In genomic region chr10:100362570-100363496, GRCh38 we compare ENCODE assay signal across 13 cellular contexts. TPM values are rescaled to one million over a fixed set of nuclear protein-coding genes. Genes with fewer than 3 reads are reported as not detected.
DNase-seq lines count a peak whose midpoint lies in the region; ATAC-seq and TF ChIP-seq lines count a peak whose summit lies in the region.
"Had no signal": no experiment of that assay in that cellular context is flagged by ENCODE, and none has a peak within 500 bp of the region (broad histone marks: within the 10 kb centered on the region; RNA-seq: fewer than 3 reads in every experiment).

No MANE protein-coding gene starts in this region.

- H3K9me3 Mint-ChIP-seq in T-helper 2 cell treated with Interferon-gamma antibody and Interleukin-4, amounts not matched to agents 5 μg/mL and 100 μg/mL, for 36 hours = no peaks in the 10 kb centered on the region
- H3K9me3 Mint-ChIP-seq in stimulated activated memory B cell treated with anti-CD40 and anti-IgM and Interleukin-4, amounts not matched to agents 10 μg/mL and 1 μg/mL and 100 μg/mL, for 72 hours = no peaks in the 10 kb centered on the region

- peak; percentile 66 for ATAC-seq in left lobe of liver
- ATAC-seq in stimulated activated memory B cell treated with anti-CD40 and anti-IgM and Interleukin-4, amounts not matched to agents 10 μg/mL and 1 μg/mL and 100 μg/mL, for 72 hours = peak; percentile 8

- CTCF ChIA-PET in OCI-LY7 (lab: Charles Lee; ENCODE audit: unreplicated experiment) = no interaction called here

- H3K4me1 Mint-ChIP-seq in T-helper 2 cell treated with Interferon-gamma antibody and Interleukin-4, amounts not matched to agents 5 μg/mL and 100 μg/mL, for 36 hours (ENCODE audit: low read depth) = peaks cover 30% of the 10 kb centered on the region
- peaks cover 6% of the 10 kb centered on the region for H3K4me1 Mint-ChIP-seq in stimulated activated memory B cell treated with anti-CD40 and anti-IgM and Interleukin-4, amounts not matched to agents 10 μg/mL and 1 μg/mL and 100 μg/mL, for 72 hours

- no peaks in the 10 kb centered on the region for H3K27me3 Mint-ChIP-seq in T-helper 2 cell treated with Interferon-gamma antibody and Interleukin-4, amounts not matched to agents 5 μg/mL and 100 μg/mL, for 36 hours (ENCODE audit: low read depth)
- H3K27me3 Mint-ChIP-seq in stimulated activated memory B cell treated with anti-CD40 and anti-IgM and Interleukin-4, amounts not matched to agents 10 μg/mL and 1 μg/mL and 100 μg/mL, for 72 hours = peaks cover 12% of the 10 kb centered on the region

- H3K27ac ChIP-seq in OCI-LY7 (ENCODE audit: low read depth, low read length, poor library complexity, severe bottlenecking) = no peak overlapping the region
- H3K27ac ChIP-seq: ascending aorta, HL-60 had no signal

- no peak for TF ChIP-seq CTCF in OCI-LY7 (conservative IDR thresholded peaks at IDR 0.05; ENCODE audit: low read length)

- H3K4me1 ChIP-seq in OCI-LY7 (ENCODE audit: insufficient read depth, low read length, poor library complexity, severe bottlenecking) = no peaks in the 10 kb centered on the region

- no peaks in the 10 kb centered on the region for H3K9me2 ChIP-seq in OCI-LY7 (ENCODE audit: insufficient read depth, low read length)
- H3K9me2 ChIP-seq: SK-N-SH had no signal

- no TSS peak for BruUV-seq in OCI-LY7 (replicated peaks; lab: Mats Ljungman, UMichigan)

- intact Hi-C loops in OCI-LY7 (cut with micrococcal nuclease; ENCODE audit: unreplicated experiment) = no loop called here

- H3K36me3 Mint-ChIP-seq in T-helper 2 cell treated with Interferon-gamma antibody and Interleukin-4, amounts not matched to agents 5 μg/mL and 100 μg/mL, for 36 hours (ENCODE audit: low read depth) = peaks cover 59% of the 10 kb centered on the region
- peaks cover 62% of the 10 kb centered on the region for H3K36me3 Mint-ChIP-seq in stimulated activated memory B cell treated with anti-CD40 and anti-IgM and Interleukin-4, amounts not matched to agents 10 μg/mL and 1 μg/mL and 100 μg/mL, for 72 hours

- peaks cover 67% of the 10 kb centered on the region for H3K36me3 ChIP-seq in OCI-LY7 (ENCODE audit: insufficient read depth, low read length)
- H3K36me3 ChIP-seq: ascending aorta had no signal

- H3K4me3 ChIP-seq in OCI-LY7 (ENCODE audit: low read depth, low read length, poor library complexity, severe bottlenecking) = no peak overlapping the region
- H3K4me3 ChIP-seq: ascending aorta had no signal

- H3K9me3 ChIP-seq in OCI-LY7 (ENCODE audit: low read length) = no peaks in the 10 kb centered on the region
- H3K9me3 ChIP-seq: ascending aorta, SK-N-SH had no signal

- H2AFZ ChIP-seq in OCI-LY7 (ENCODE audit: low read length) = no peak overlapping the region

- H3K4me3 Mint-ChIP-seq in T-helper 2 cell treated with Interferon-gamma antibody and Interleukin-4, amounts not matched to agents 5 μg/mL and 100 μg/mL, for 36 hours = no peak overlapping the region
- H3K4me3 Mint-ChIP-seq in stimulated activated memory B cell treated with anti-CD40 and anti-IgM and Interleukin-4, amounts not matched to agents 10 μg/mL and 1 μg/mL and 100 μg/mL, for 72 hours = no peak overlapping the region

- H3K4me2 ChIP-seq in OCI-LY7 (ENCODE audit: low read length) = no peak overlapping the region
- H3K4me2 ChIP-seq: SK-N-SH had no signal

- peak overlapping the region; percentile 55 for H3K27ac Mint-ChIP-seq in T-helper 2 cell treated with Interferon-gamma antibody and Interleukin-4, amounts not matched to agents 5 μg/mL and 100 μg/mL, for 36 hours
- no peak overlapping the region for H3K27ac Mint-ChIP-seq in stimulated activated memory B cell treated with anti-CD40 and anti-IgM and Interleukin-4, amounts not matched to agents 10 μg/mL and 1 μg/mL and 100 μg/mL, for 72 hours

- H3K79me2 ChIP-seq in OCI-LY7 (ENCODE audit: insufficient read depth, low read depth, low read length) = no peaks in the 10 kb centered on the region

- peaks cover 10% of the 10 kb centered on the region for H4K20me1 ChIP-seq in OCI-LY7 (ENCODE audit: insufficient read depth, low read length)

- no peak for DNase-seq in T-helper 2 cell treated with Interferon-gamma antibody and Interleukin-4, amounts not matched to agents 5 μg/mL and 100 μg/mL, for 36 hours (ENCODE audit: low spot score)
- DNase-seq in T-helper 2 cell = no peak
- peak in 40 of 58 donors; percentile 14 to 82 (median 44) for DNase-seq in anterior cingulate cortex (lab: John Stamatoyannopoulos, UW)
- DNase-seq in left lobe of liver (ENCODE audit: low spot score) = peak; percentile 89
- no peak for DNase-seq in cerebellar nuclear complex (lab: John Stamatoyannopoulos, UW)
- DNase-seq in OCI-LY7 (ENCODE audit: low spot score) = no peak
- DNase-seq in HPDE6-E6E7 (ENCODE audit: extremely low spot score) = no peak
- DNase-seq: erythroblast, MV-4-11, SK-N-SH had no signal

- POLR2A ChIA-PET in OCI-LY7 (lab: Charles Lee) = interaction anchor here (1.5 to 7.4 kb wide), 2 partner anchors 10 to 14 kb away, joined by 4 to 58 read pairs; partner anchors contain the start of gene SCD

RNA-seq across cellular contexts. Expression of gene SCD, which starts 15.8 kb away (rescaled TPM):
- total RNA-seq in left lobe of liver = 257 TPM
- total RNA-seq in OCI-LY7 (2014; rRNA removed; shearing (Covaris generic)) = 66.1 and 76.8 TPM in 2 replicates
- 291 and 327 TPM in 2 replicates for total RNA-seq in OCI-LY7 (2022)

RNA-seq across cellular contexts. Expression of gene PKD2L1, which starts 32.8 kb away (rescaled TPM):
- total RNA-seq in left lobe of liver (0.20 TPM), OCI-LY7 (2022) (0.76 TPM in 1 of 2 replicates, not detected in the other)
- total RNA-seq in OCI-LY7 (2014; rRNA removed; shearing (Covaris generic)) = not detected in 2 replicates
- total RNA-seq: ascending aorta had no signal

Comparison
In these comparisons a context has a peak if more than half of its experiments do, and no peak if none do; other contexts are left out.
1. DNase-seq: peak in anterior cingulate cortex (40 of 58) and left lobe of liver (single experiment); none in T-helper 2 cell treated with Interferon-gamma antibody and Interleukin-4, amounts not matched to agents 5 μg/mL and 100 μg/mL, for 36 hours (single experiment), T-helper 2 cell (0 of 5), cerebellar nuclear complex (0 of 2), OCI-LY7 (single experiment) and HPDE6-E6E7 (single experiment).